ENCODE assay signal across 8 cellular contexts in genomic region chr17:82287849-82288601, GRCh38. TPM values are rescaled to one million over a fixed set of nuclear protein-coding genes. Genes with fewer than 3 reads are reported as not detected.
A peak's percentile ranks its signal among the peaks of the same experiment; 100 is the strongest.
DNase-seq lines count a peak whose midpoint lies in the region; ATAC-seq, FAIRE-seq and TF ChIP-seq lines count a peak whose summit lies in the region.

No MANE protein-coding gene starts in this region.

- TF ChIP-seq CTCF in upper lobe of right lung (IDR thresholded peaks at IDR 0.05): no peak

- POLR2A ChIA-PET in activated CD4-positive, alpha-beta T cell treated with anti-CD3 and anti-CD28 coated beads for 36 hours (lab: Charles Lee): interaction anchor here (1.1 kb wide), 1 partner anchor 10 kb away, joined by 3 read pairs; no protein-coding TSS in a partner anchor

- CTCF ChIA-PET in activated CD4-positive, alpha-beta T cell treated with anti-CD3 and anti-CD28 coated beads for 36 hours (lab: Charles Lee): interaction anchor here (0.6 to 0.8 kb wide), 2 partner anchors 30 to 654 kb away, joined by 3 to 5 read pairs; partner anchors contain the start of gene CD7

- no peaks in the 10 kb centered on the region for H3K36me3 Mint-ChIP-seq in activated CD4-positive, alpha-beta T cell treated with anti-CD3 and anti-CD28 coated beads for 36 hours (ENCODE audit: low read depth)

- H3K36me3 ChIP-seq in SJSA1: no peaks in the 10 kb centered on the region
- no peaks in the 10 kb centered on the region for H3K36me3 ChIP-seq in upper lobe of right lung

- H3K27me3 ChIP-seq in SJSA1 (replicated peaks): no peaks in the 10 kb centered on the region
- no peaks in the 10 kb centered on the region for H3K27me3 ChIP-seq in upper lobe of right lung

- H3K4me3 Mint-ChIP-seq in activated CD4-positive, alpha-beta T cell treated with anti-CD3 and anti-CD28 coated beads for 36 hours: no peak overlapping the region

- no peaks in the 10 kb centered on the region for H3K27me3 Mint-ChIP-seq in activated CD4-positive, alpha-beta T cell treated with anti-CD3 and anti-CD28 coated beads for 36 hours

- H3K9me3 ChIP-seq in SJSA1 (replicated peaks) (no peaks in the 10 kb centered on the region), upper lobe of right lung (no peaks in the 10 kb centered on the region)

- H3K27ac ChIP-seq in SJSA1 (peak overlapping the region; percentile 78), upper lobe of right lung (peak overlapping the region; percentile 85)

- no peak overlapping the region for H3K4me3 ChIP-seq in SJSA1
- H3K4me3 ChIP-seq in upper lobe of right lung: no peak overlapping the region

- peak overlapping the region; percentile 66 for H3K27ac Mint-ChIP-seq in activated CD4-positive, alpha-beta T cell treated with anti-CD3 and anti-CD28 coated beads for 36 hours

- H3K4me1 ChIP-seq in SJSA1 (replicated peaks): peaks cover 42% of the 10 kb centered on the region
- H3K4me1 ChIP-seq in upper lobe of right lung: peaks cover 29% of the 10 kb centered on the region

- H3K4me1 Mint-ChIP-seq in activated CD4-positive, alpha-beta T cell treated with anti-CD3 and anti-CD28 coated beads for 36 hours: peaks cover 53% of the 10 kb centered on the region

- intact Hi-C loops in activated CD4-positive, alpha-beta T cell treated with anti-CD3 and anti-CD28 coated beads for 36 hours (cut with DNase I, micrococcal nuclease): loop anchor here in 1 of 2 experiments (2.0 kb wide), 1 partner anchor 15 kb away; the partner anchor contains the start of gene CSNK1D
- intact Hi-C loops in left cardiac atrium (cut with DNase I): no loop called here
- intact Hi-C loops in upper lobe of right lung (cut with DNase I): no loop called here

- DNase-seq in activated CD4-positive, alpha-beta T cell treated with anti-CD3 and anti-CD28 coated beads for 36 hours: no peak
- no peak for DNase-seq in activated CD4-positive, alpha-beta T cell treated with anti-CD3 and anti-CD28 coated beads for 1 hour
- DNase-seq in SJSA1 (ENCODE audit: low read depth in 1 of 2, low spot score in 2 of 2) (peak; percentile 96), left cardiac atrium (peak; percentile 60), upper lobe of right lung (peak; percentile 93), GM12892 (ENCODE audit: insufficient read length) (no peak), hypothalamus (lab: John Stamatoyannopoulos, UW) (no peak)

- no peaks in the 10 kb centered on the region for H3K9me3 Mint-ChIP-seq in activated CD4-positive, alpha-beta T cell treated with anti-CD3 and anti-CD28 coated beads for 36 hours (ENCODE audit: low read depth)

- no peak for TF ChIP-seq POLR2A in GM12892 (IDR thresholded peaks at IDR 0.05; ENCODE audit: low read depth, low read length)

- no peak for ATAC-seq in activated CD4-positive, alpha-beta T cell treated with anti-CD3 and anti-CD28 coated beads for 36 hours
- ATAC-seq in left cardiac atrium (peak; percentile 15 to 37), upper lobe of right lung (peak; percentile 80), GM21367 (IDR thresholded peaks at IDR 0.05; ENCODE audit: unreplicated experiment) (no peak)

- FAIRE-seq in GM12892 (lab: Jason Lieb, UNC): no peak

RNA-seq across cellular contexts. Expression of gene CSNK1D, which starts 14.5 kb away (rescaled TPM):
- total RNA-seq in activated CD4-positive, alpha-beta T cell treated with anti-CD3 and anti-CD28 coated beads for 36 hours: 100 to 1,000 TPM; 118 to 182 TPM
- 26.0 and 33.7 TPM in 2 replicates for total RNA-seq in SJSA1 (2014; rRNA removed; shearing (Covaris generic))
- total RNA-seq in left cardiac atrium (10 to 100 TPM; 63.6 to 88.2 TPM), upper lobe of right lung (150 TPM)
- 52.3 TPM for polyA plus RNA-seq in GM12892 (2012; ENCODE audit: missing spikeins)

RNA-seq across cellular contexts. Expression of gene CD7, which starts 29.4 kb away (rescaled TPM):
- total RNA-seq in activated CD4-positive, alpha-beta T cell treated with anti-CD3 and anti-CD28 coated beads for 36 hours: 100 to 1,000 TPM; 614 to 725 TPM
- total RNA-seq in SJSA1 (2014; rRNA removed; shearing (Covaris generic)): not detected in 2 replicates
- total RNA-seq in left cardiac atrium: 1 to 10 TPM in 1 of 2 donors, under 1 TPM in 1; 0.60 to 1.8 TPM
- total RNA-seq in upper lobe of right lung: 7.2 TPM
- not detected for polyA plus RNA-seq in GM12892 (2012; ENCODE audit: missing spikeins)

RNA-seq across cellular contexts. Expression of gene SECTM1, which starts 45.5 kb away (rescaled TPM):
- 10 to 100 TPM in 1 of 2 experiments, 1 to 10 TPM in 1; 9.0 to 10.9 TPM for total RNA-seq in activated CD4-positive, alpha-beta T cell treated with anti-CD3 and anti-CD28 coated beads for 36 hours
- 5.3 and 6.3 TPM in 2 replicates for total RNA-seq in SJSA1 (2014; rRNA removed; shearing (Covaris generic))
- total RNA-seq in left cardiac atrium (10 to 100 TPM in 1 of 2 donors, 1 to 10 TPM in 1; 6.6 to 12.6 TPM), upper lobe of right lung (26.4 TPM)
- not detected for polyA plus RNA-seq in GM12892 (2012; ENCODE audit: missing spikeins)

RNA-seq across cellular contexts. Expression of gene SLC16A3, which starts 59.2 kb away (rescaled TPM):
- 100 to 1,000 TPM in 1 of 2 experiments, 10 to 100 TPM in 1; 93.2 to 157 TPM for total RNA-seq in activated CD4-positive, alpha-beta T cell treated with anti-CD3 and anti-CD28 coated beads for 36 hours
- total RNA-seq in SJSA1 (2014; rRNA removed; shearing (Covaris generic)): 149 and 249 TPM in 2 replicates
- total RNA-seq in left cardiac atrium: 10 to 100 TPM; 18.4 to 35.7 TPM
- total RNA-seq in upper lobe of right lung: 77.5 TPM
- 56.1 TPM for polyA plus RNA-seq in GM12892 (2012; ENCODE audit: missing spikeins)

Comparison
In these comparisons a context has a peak if more than half of its experiments do, and no peak if none do; other contexts are left out.
1. ATAC-seq: peak in left cardiac atrium (2 of 2) and upper lobe of right lung (single experiment); none in activated CD4-positive, alpha-beta T cell treated with anti-CD3 and anti-CD28 coated beads for 36 hours (single experiment) and GM21367 (single experiment).
2. DNase-seq: peak in SJSA1 (2 of 2), left cardiac atrium (single experiment) and upper lobe of right lung (single experiment); none in activated CD4-positive, alpha-beta T cell treated with anti-CD3 and anti-CD28 coated beads for 36 hours (single experiment), activated CD4-positive, alpha-beta T cell treated with anti-CD3 and anti-CD28 coated beads for 1 hour (single experiment), GM12892 (single experiment) and hypothalamus (0 of 51).
3. RNA of gene CD7, which starts 29.4 kb away (total RNA-seq): 614 to 725 TPM in activated CD4-positive, alpha-beta T cell treated with anti-CD3 and anti-CD28 coated beads for 36 hours; 7.2 TPM in upper lobe of right lung (single experiment), 0.60 to 1.8 TPM in left cardiac atrium and not detected in SJSA1; every median in the first group is over 10 times any median in the second.